17 cellular contexts compared by ENCODE assay signal in the genomic region with DNA sequence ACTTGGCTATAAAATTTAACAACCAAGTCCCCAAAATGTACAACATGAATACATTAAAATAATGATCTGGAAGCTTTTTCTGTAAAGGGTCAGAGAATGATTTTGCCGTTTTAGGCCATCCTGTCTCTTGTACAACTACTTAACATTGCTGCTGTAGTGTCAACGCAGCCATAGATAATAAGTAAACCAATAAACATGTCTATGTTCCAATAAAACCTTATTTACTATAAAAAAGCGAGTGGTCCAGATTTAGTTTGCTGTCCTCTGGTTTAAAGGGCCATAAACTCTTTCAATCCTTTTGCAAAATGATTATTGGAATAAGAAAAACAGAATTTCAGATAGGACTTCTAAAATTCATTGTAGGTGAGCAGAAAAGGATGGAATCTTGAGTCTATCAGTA. TPM values are rescaled to one million over a fixed set of nuclear protein-coding genes. Genes with fewer than 3 reads are reported as not detected.
DNase-seq lines count a peak whose midpoint lies in the region; ATAC-seq and TF ChIP-seq lines count a peak whose summit lies in the region.
"Had no signal": no experiment of that assay in that cellular context is flagged by ENCODE, and none has a peak within 500 bp of the region (broad histone marks: within the 10 kb centered on the region; RNA-seq: fewer than 3 reads in every experiment).

No MANE protein-coding gene starts in this region.

- POLR2A ChIA-PET in Panc1 (lab: Charles Lee): interaction anchor here (0.5 kb wide), 1 partner anchor 10 kb away, joined by 3 read pairs; no protein-coding TSS in a partner anchor

- ATAC-seq in Panc1: no peak
- no peak for ATAC-seq in HG03108 (IDR thresholded peaks at IDR 0.05; ENCODE audit: unreplicated experiment)
- ATAC-seq in GM19463 (IDR thresholded peaks at IDR 0.05; ENCODE audit: unreplicated experiment): no peak
- ATAC-seq: GM23338, HCT116 had no signal

- TF ChIP-seq CTCF in 22Rv1 (IDR thresholded peaks at IDR 0.05) (no peak), LNCaP clone FGC (IDR thresholded peaks at IDR 0.05; ENCODE audit: control insufficient read depth, extremely low read depth, insufficient read depth) (no peak), Panc1 (IDR thresholded peaks at IDR 0.05) (no peak)

- intact Hi-C loops in Panc1 (cut with micrococcal nuclease; ENCODE audit: unreplicated experiment) (no loop called here), cardiac septum (cut with DNase I) (no loop called here)

- TSS peak; percentile 45 for BruUV-seq in Panc1 (replicated peaks; lab: Mats Ljungman, UMichigan)

- DNase-seq in LNCaP clone FGC (ENCODE audit: low read depth): peak; percentile 75
- DNase-seq in Panc1 (ENCODE audit: low read depth, low spot score): no peak
- DNase-seq in cardiac septum (ENCODE audit: low spot score): no peak
- DNase-seq: C1 segment of cervical spinal cord; Calu3; CD4-positive, alpha-beta memory T cell; COR-L47; DMS53; DMS79 treated with DMSO at 0.1 percent for 48 hours; GF-D8; H9; HFFc6 had no signal

- no peaks in the 10 kb centered on the region for H3K27me3 ChIP-seq in Panc1 (ENCODE audit: control insufficient read depth, insufficient read depth, low read length)

- H3K4me3 ChIP-seq in LNCaP clone FGC (ENCODE audit: low read depth, low read length) (no peak overlapping the region), Panc1 (ENCODE audit: low read depth in 2 of 2, low read length in 2 of 2) (no peak overlapping the region)
- H3K4me3 ChIP-seq: GM23338 had no signal

- H3K4me1 ChIP-seq in Panc1 (ENCODE audit: control insufficient read depth, insufficient read depth, low read length): no peaks in the 10 kb centered on the region

- peak overlapping the region; percentile 19; the same call in 1 of the 2 replicates for H3K27ac ChIP-seq in 22Rv1
- H3K27ac ChIP-seq in Panc1 (ENCODE audit: low read length): no peak overlapping the region

- CTCF ChIA-PET in Panc1 (lab: Charles Lee): no interaction called here

- peaks cover 37% of the 10 kb centered on the region for H3K36me3 ChIP-seq in Panc1 (ENCODE audit: control insufficient read depth, insufficient read depth, low read length)

- in situ Hi-C loops in Panc1 (cut with HindIII; ENCODE audit: low pct_unique_long_range_greater_than_20kb, low sequenced_read_pairs): no loop called here

- H3K9me3 ChIP-seq in Panc1 (ENCODE audit: control insufficient read depth, insufficient read depth, low read depth, low read length): no peaks in the 10 kb centered on the region

RNA-seq across cellular contexts. Expression of gene SBNO1, which starts 29.2 kb away (rescaled TPM):
- total RNA-seq in Panc1 (2021; ENCODE audit: unreplicated experiment) (68.7 TPM), cardiac septum (25.3 TPM)
- polyA plus RNA-seq in Panc1 (2012; ENCODE audit: insufficient read length): 16.8 TPM

RNA-seq across cellular contexts. Expression of gene KMT5A, which starts 48.4 kb away (rescaled TPM):
- total RNA-seq in Panc1 (2021; ENCODE audit: unreplicated experiment) (53.0 TPM), cardiac septum (36.4 TPM)
- polyA plus RNA-seq in Panc1 (2012; ENCODE audit: insufficient read length): 32.1 TPM
